1 cellular context compared by ENCODE assay signal in genomic region chr11:65027213-65028067, GRCh38.
TF ChIP-seq lines count a peak whose summit lies in the region.

Gene SNX15 (plus strand): TSS chr11:65027439. CDS start chr11:65027538, 99 bp downstream.

TF ChIP-seq in H1, 55 proteins besides CTCF, POLR2A, EP300 and RAD21:
- no peak for TF ChIP-seq ZNF274 (IDR thresholded peaks at IDR 0.05; ENCODE audit: borderline replicate concordance, extremely low read depth, low read length)
- TF ChIP-seq, protein P1, sequence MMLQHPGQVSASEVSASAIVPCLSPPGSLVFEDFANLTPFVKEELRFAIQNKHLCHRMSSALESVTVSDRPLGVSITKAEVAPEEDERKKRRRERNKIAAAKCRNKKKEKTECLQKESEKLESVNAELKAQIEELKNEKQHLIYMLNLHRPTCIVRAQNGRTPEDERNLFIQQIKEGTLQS (IDR thresholded peaks at IDR 0.05; ENCODE audit: insufficient read depth, low read depth, low read length), result no peak
- peak; percentile 19; the same call in 1 of the 2 replicates for TF ChIP-seq POLR2AphosphoS5 (IDR thresholded peaks at IDR 0.05; ENCODE audit: low read depth, low read length)
- TF ChIP-seq CBX5 (IDR thresholded peaks at IDR 0.05; ENCODE audit: low read depth, low read length), result no peak
- TF ChIP-seq HDAC2 (IDR thresholded peaks at IDR 0.05; ENCODE audit: borderline replicate concordance in 1 of 2, low read depth in 2 of 2, low read length in 2 of 2), result peak in 1 of 2 experiments; percentile 82; a peak in 1 of 4 replicates
- TF ChIP-seq FOSL1 (IDR thresholded peaks at IDR 0.05; ENCODE audit: insufficient read depth, low read depth, low read length), result no peak
- peak; percentile 93 for TF ChIP-seq SP1 (IDR thresholded peaks at IDR 0.05; ENCODE audit: low read depth, low read length)
- peak; percentile 78 for TF ChIP-seq ASH2L (IDR thresholded peaks at IDR 0.05; ENCODE audit: low read length)
- TF ChIP-seq RBBP5 (IDR thresholded peaks at IDR 0.05; ENCODE audit: borderline replicate concordance, low read depth, low read length), result no peak
- TF ChIP-seq, protein P2, sequence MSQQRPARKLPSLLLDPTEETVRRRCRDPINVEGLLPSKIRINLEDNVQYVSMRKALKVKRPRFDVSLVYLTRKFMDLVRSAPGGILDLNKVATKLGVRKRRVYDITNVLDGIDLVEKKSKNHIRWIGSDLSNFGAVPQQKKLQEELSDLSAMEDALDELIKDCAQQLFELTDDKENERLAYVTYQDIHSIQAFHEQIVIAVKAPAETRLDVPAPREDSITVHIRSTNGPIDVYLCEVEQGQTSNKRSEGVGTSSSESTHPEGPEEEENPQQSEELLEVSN (IDR thresholded peaks at IDR 0.05), result peak; percentile 97
- no peak for TF ChIP-seq JUN (IDR thresholded peaks at IDR 0.05; ENCODE audit: low read depth, low read length)
- TF ChIP-seq SIN3A (conservative IDR thresholded peaks at IDR 0.05 in 1 of 2, IDR thresholded peaks at IDR 0.05 in 1 of 2; ENCODE audit: low read depth in 1 of 2, low read length in 2 of 2), result peak; percentile 46 to 50; a peak in 1 of 4 replicates
- TF ChIP-seq JUND (IDR thresholded peaks at IDR 0.05; ENCODE audit: low read length), result peak; percentile 76
- TF ChIP-seq EGR1 (IDR thresholded peaks at IDR 0.05; ENCODE audit: borderline replicate concordance, low read depth, low read length), result 0 out of 2 replicates have a peak, but pooled peaks have one; percentile 41
- peak; percentile 67 for TF ChIP-seq CREB1 (IDR thresholded peaks at IDR 0.05)
- 0 out of 2 replicates have a peak, but pooled peaks have one; percentile 3 for TF ChIP-seq USF2 (IDR thresholded peaks at IDR 0.05; ENCODE audit: low read length)
- no peak for TF ChIP-seq TAF7 (optimal IDR thresholded peaks at IDR 0.05; ENCODE audit: borderline replicate concordance, low read depth, low read length)
- no peak for TF ChIP-seq RNF2 (IDR thresholded peaks at IDR 0.05; ENCODE audit: borderline replicate concordance, low read depth, low read length, missing control alignments, poor library complexity, severe bottlenecking)
- peak; percentile 99 for TF ChIP-seq KDM4A (IDR thresholded peaks at IDR 0.05; ENCODE audit: low read depth, low read length, severe bottlenecking)
- TF ChIP-seq TBP (IDR thresholded peaks at IDR 0.05; ENCODE audit: low read depth, low read length), result peak; percentile 46; the same call in 1 of the 2 replicates
- TF ChIP-seq GTF2F1 (IDR thresholded peaks at IDR 0.05; ENCODE audit: borderline replicate concordance, low read depth, low read length), result no peak
- peak; percentile 31; the same call in 1 of the 2 replicates for TF ChIP-seq BACH1 (IDR thresholded peaks at IDR 0.05; ENCODE audit: low read length)
- TF ChIP-seq YY1 (IDR thresholded peaks at IDR 0.05; ENCODE audit: low read depth, low read length), result peak; percentile 6; the same call in 1 of the 2 replicates
- TF ChIP-seq TEAD4 (IDR thresholded peaks at IDR 0.05; ENCODE audit: low read depth, low read length), result no peak; the same call in 1 of the 2 replicates
- no peak; the same call in 1 of the 2 replicates for TF ChIP-seq ATF2 (IDR thresholded peaks at IDR 0.05; ENCODE audit: low read length)
- TF ChIP-seq TCF12 (IDR thresholded peaks at IDR 0.05; ENCODE audit: low read depth, low read length), result no peak
- 0 out of 2 replicates have a peak, but pooled peaks have one; percentile 11 for TF ChIP-seq KDM1A (IDR thresholded peaks at IDR 0.05; ENCODE audit: borderline replicate concordance, low read length)
- TF ChIP-seq TAF1 (IDR thresholded peaks at IDR 0.05; ENCODE audit: low read depth, low read length), result peak; percentile 44; the same call in 1 of the 2 replicates
- TF ChIP-seq, protein P3, sequence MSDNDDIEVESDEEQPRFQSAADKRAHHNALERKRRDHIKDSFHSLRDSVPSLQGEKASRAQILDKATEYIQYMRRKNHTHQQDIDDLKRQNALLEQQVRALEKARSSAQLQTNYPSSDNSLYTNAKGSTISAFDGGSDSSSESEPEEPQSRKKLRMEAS (IDR thresholded peaks at IDR 0.05), result peak; percentile 97
- peak; percentile 65; the same call in 1 of the 2 replicates for TF ChIP-seq PHF8 (conservative IDR thresholded peaks at IDR 0.05; ENCODE audit: low read depth, low read length)
- no peak for TF ChIP-seq NANOG (IDR thresholded peaks at IDR 0.05; ENCODE audit: insufficient read depth, low read depth, low read length, poor library complexity, severe bottlenecking)
- TF ChIP-seq NRF1 (IDR thresholded peaks at IDR 0.05; ENCODE audit: low read depth, low read length), result no peak
- TF ChIP-seq CHD2 (IDR thresholded peaks at IDR 0.05; ENCODE audit: low read length), result 0 out of 2 replicates have a peak, but pooled peaks have one; percentile 5
